21 cellular contexts compared by ENCODE assay signal in the genomic region with DNA sequence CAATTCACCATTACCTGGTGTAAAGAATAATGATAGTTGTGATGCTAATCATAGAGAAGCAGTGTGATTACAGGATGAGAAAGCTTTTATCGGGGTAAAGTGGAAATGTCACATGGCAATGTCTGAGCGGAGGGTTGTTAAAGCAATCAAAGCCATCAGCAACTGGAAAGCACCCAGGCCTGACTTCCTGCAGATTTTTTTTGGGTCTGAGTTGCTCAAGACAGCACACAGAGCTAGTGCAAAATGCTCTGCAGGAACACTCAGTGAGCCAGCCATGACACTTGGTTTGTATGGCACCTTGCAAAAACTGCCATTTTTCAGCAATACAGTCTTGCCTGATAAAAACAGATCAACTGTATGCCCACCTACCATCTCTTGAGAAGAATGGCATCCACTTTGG.
"Had no signal": no experiment of that assay in that cellular context is flagged by ENCODE, and none has a peak within 500 bp of the region (broad histone marks: within the 10 kb centered on the region; RNA-seq: fewer than 3 reads in every experiment).

No MANE protein-coding gene starts in this region.

- H3K4me1 ChIP-seq: left lung, sigmoid colon, upper lobe of left lung had no signal

- H3K27me3 ChIP-seq: hepatocyte, sigmoid colon, upper lobe of left lung had no signal

- H3K27ac ChIP-seq: epithelial cell of prostate, hepatocyte, left lung, thoracic aorta, upper lobe of left lung had no signal

- H3K4me3 ChIP-seq: hepatocyte, left lung, sigmoid colon, smooth muscle cell, thoracic aorta, upper lobe of left lung had no signal

- H3K36me3 ChIP-seq: left lung, sigmoid colon, thoracic aorta, upper lobe of left lung had no signal

- ATAC-seq: left lung; naive thymus-derived CD8-positive, alpha-beta T cell; stimulated activated naive B cell treated with anti-CD40 and anti-IgM and Interleukin-4, amounts not matched to agents 10 μg/mL and 1 μg/mL and 100 μg/mL, for 72 hours; T-helper 17 cell had no signal

- H3K9me3 ChIP-seq: left lung, sigmoid colon, thoracic aorta, upper lobe of left lung had no signal

- DNase-seq: activated CD4-positive, alpha-beta T cell treated with anti-CD3 and anti-CD28 coated beads for 4 hours; activated CD4-positive, alpha-beta T cell treated with anti-CD3 and anti-CD28 coated beads, Interleukin-2, amount 50 U/mL, for 48 hours; activated CD4-positive, CD25-positive, alpha-beta regulatory T cell; activated effector memory CD4-positive, alpha-beta T cell treated with anti-CD3 and anti-CD28 coated beads, Interleukin-2, amount 50 U/mL, for 16 hours; activated naive CD4-positive, alpha-beta T cell treated with anti-CD3 and anti-CD28 coated beads, Interleukin-2, amount 10 ng/mL, durations not matched to agents 7 days and 5 days; glutamatergic neuron; immature natural killer cell; kidney glomerular epithelial cell; left lung; naive thymus-derived CD8-positive, alpha-beta T cell; sigmoid colon; stimulated activated CD4-positive, alpha-beta T cell treated with anti-CD3 and anti-CD28 coated beads, Interleukin-15, amount 100 ng/mL, for 24 hours; stimulated activated CD4-positive, alpha-beta T cell treated with anti-CD3 and anti-CD28 coated beads, Interleukin-2, amount 100 ng/mL, for 48 hours; stimulated activated CD8-positive, alpha-beta memory T cell treated with anti-CD3 and anti-CD28 coated beads, Interleukin-4, amount 100 ng/mL, for 48 hours; stimulated activated naive B cell treated with anti-CD40 and anti-IgM and Interleukin-4, amounts not matched to agents 10 μg/mL and 1 μg/mL and 100 μg/mL, for 72 hours; T-helper 17 cell; upper lobe of left lung had no signal
